8 cellular contexts compared by ENCODE assay signal in genomic region chr7:65869312-65869711, GRCh38. TPM values are rescaled to one million over a fixed set of nuclear protein-coding genes. Genes with fewer than 3 reads are reported as not detected.
DNase-seq lines count a peak whose midpoint lies in the region; TF ChIP-seq lines count a peak whose summit lies in the region.
"Not testable (repeated sequence)": the region's sequence is repeated elsewhere in the genome, so short reads cannot be mapped to it uniquely, and the experiment has no call there.

No MANE protein-coding gene starts in this region.

- not testable (repeated sequence) for TF ChIP-seq CTCF in RWPE1 (conservative IDR thresholded peaks at IDR 0.05; ENCODE audit: low read depth); epithelial cell of esophagus (IDR thresholded peaks at IDR 0.05; ENCODE audit: insufficient read depth, low read depth, low read length, missing control alignments); hepatocyte (IDR thresholded peaks at IDR 0.05; ENCODE audit: poor library complexity)

- CTCF ChIA-PET in RWPE1 (lab: Yijun Ruan, JAX), result interaction anchor here (1.1 kb wide), 1 partner anchor 329 kb away, joined by 3 read pairs; no protein-coding TSS in a partner anchor

- WGBS in hepatocyte (ENCODE audit: low lambda C conversion rate, missing lambda C conversion rate), result 62% methylated on average over 5 of the region's 5 CpGs

- H2AFZ ChIP-seq in hepatocyte, result not testable (repeated sequence)

- H3K79me2 ChIP-seq in hepatocyte, result not testable (repeated sequence)

- DNase-seq in AG08395 (ENCODE audit: low spot score) (peak; percentile 40), EL (peak; percentile 77), HS-5 (ENCODE audit: low read depth) (peak; percentile 18), RWPE1 (ENCODE audit: low spot score) (peak; percentile 2), amniotic stem cell (lab: John Stamatoyannopoulos, UW) (peak; percentile 7), epithelial cell of esophagus (ENCODE audit: low read depth) (peak; percentile 7), hepatocyte (ENCODE audit: low spot score) (peak; percentile 32), renal cortical epithelial cell (ENCODE audit: low read depth) (peak; percentile 44)

- not testable (repeated sequence) for H3K4me1 ChIP-seq in hepatocyte (ENCODE audit: insufficient read depth)

- not testable (repeated sequence) for H3K4me3 ChIP-seq in epithelial cell of esophagus (ENCODE audit: low read length); hepatocyte

- not testable (repeated sequence) for H3K27me3 ChIP-seq in hepatocyte

- not testable (repeated sequence) for H3K9me3 ChIP-seq in hepatocyte (ENCODE audit: low read depth)

- not testable (repeated sequence) for H3K27ac ChIP-seq in RWPE1, hepatocyte

- H3K4me2 ChIP-seq in hepatocyte, result not testable (repeated sequence)

- POLR2A ChIA-PET in RWPE1 (lab: Yijun Ruan, JAX; ENCODE audit: low non-redundant PET), result not testable (repeated sequence)

- not testable (repeated sequence) for H4K20me1 ChIP-seq in hepatocyte (ENCODE audit: insufficient read depth, poor library complexity, severe bottlenecking)

- not testable (repeated sequence) for H3K36me3 ChIP-seq in hepatocyte (replicated peaks; ENCODE audit: insufficient read depth, low read depth)

- not testable (repeated sequence) for H3K9me2 ChIP-seq in hepatocyte (replicated peaks; ENCODE audit: insufficient read depth)

RNA-seq across cellular contexts. Expression of gene VKORC1L1, which starts 3.6 kb away (rescaled TPM):
- total RNA-seq in hepatocyte (23.5 and 28.5 TPM in 2 replicates), renal cortical epithelial cell (22.7 and 30.7 TPM in 2 replicates)
- polyA plus RNA-seq in hepatocyte, result 19.0 and 22.2 TPM in 2 replicates

Comparison
In these comparisons a context has a peak if more than half of its experiments do, and no peak if none do; other contexts are left out.
1. DNase-seq: peak in every context shown above with its lines; median percentile 77 in EL; 44 in renal cortical epithelial cell; 40 in AG08395; 32 in hepatocyte; 18 in HS-5; 7 in amniotic stem cell; 7 in epithelial cell of esophagus; 2 in RWPE1.